In genomic region chr17:39598047-39598481, GRCh38 we compare ENCODE assay signal across 1 cellular context.
TF ChIP-seq lines count a peak whose summit lies in the region.

No MANE protein-coding gene starts in this region.

TF ChIP-seq in endothelial cell of umbilical vein, 7 proteins besides CTCF, POLR2A, EP300 and RAD21 (continued from another document):
- no peak for TF ChIP-seq JUN (IDR thresholded peaks at IDR 0.05; ENCODE audit: borderline replicate concordance, insufficient read depth, insufficient read length, low read depth)
- TF ChIP-seq FOS (IDR thresholded peaks at IDR 0.05; ENCODE audit: borderline replicate concordance, insufficient read depth, low read length): no peak
- no peak for TF ChIP-seq POLR2AphosphoS5 (IDR thresholded peaks at IDR 0.05; ENCODE audit: insufficient read depth, low read depth, low read length)
- TF ChIP-seq, protein P1, sequence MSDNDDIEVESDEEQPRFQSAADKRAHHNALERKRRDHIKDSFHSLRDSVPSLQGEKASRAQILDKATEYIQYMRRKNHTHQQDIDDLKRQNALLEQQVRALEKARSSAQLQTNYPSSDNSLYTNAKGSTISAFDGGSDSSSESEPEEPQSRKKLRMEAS (IDR thresholded peaks at IDR 0.05; ENCODE audit: insufficient read depth, insufficient read length): no peak
- no peak for TF ChIP-seq MYC (IDR thresholded peaks at IDR 0.05; ENCODE audit: low read depth, low read length)
